ENCODE assay signal across 1 cellular context in genomic region chr12:57451233-57451778, GRCh38.
TF ChIP-seq lines count a peak whose summit lies in the region.

No MANE protein-coding gene starts in this region.

TF ChIP-seq in HepG2, 621 proteins besides CTCF, POLR2A, EP300 and RAD21 (continued from another document and continues in another):
- TF ChIP-seq STAT6 (CRISPR knock-in tag; IDR thresholded peaks at IDR 0.05; ENCODE audit: borderline replicate concordance) (peak; percentile 78), NFKB2 (CRISPR knock-in tag; IDR thresholded peaks at IDR 0.05; ENCODE audit: borderline replicate concordance) (no peak), ZNF501 (CRISPR knock-in tag; IDR thresholded peaks at IDR 0.05) (peak; percentile 85), MZF1 (CRISPR knock-in tag; IDR thresholded peaks at IDR 0.05; ENCODE audit: borderline replicate concordance) (no peak), ZNF569 (CRISPR knock-in tag; IDR thresholded peaks at IDR 0.05; ENCODE audit: borderline replicate concordance) (0 out of 2 replicates have a peak, but pooled peaks have one; percentile 35), RXRA (CRISPR knock-in tag; IDR thresholded peaks at IDR 0.05) (peak; percentile 98), ZNF354B (CRISPR knock-in tag; IDR thresholded peaks at IDR 0.05) (no peak), ZBTB3 (CRISPR knock-in tag; IDR thresholded peaks at IDR 0.05; ENCODE audit: borderline replicate concordance, low read depth) (peak; percentile 87; the same call in 1 of the 2 replicates), ZFP36L2 (CRISPR knock-in tag; IDR thresholded peaks at IDR 0.05) (no peak), SMC3 (IDR thresholded peaks at IDR 0.05; ENCODE audit: low read length) (peak; percentile 14; the same call in 1 of the 2 replicates), HNF4G (IDR thresholded peaks at IDR 0.05; ENCODE audit: borderline replicate concordance, low read depth, low read length) (peak; percentile 98), HNF4G (CRISPR knock-in tag; IDR thresholded peaks at IDR 0.05; ENCODE audit: borderline replicate concordance, low read depth) (peak; percentile 99), CHD4 (IDR thresholded peaks at IDR 0.05; ENCODE audit: borderline replicate concordance, low read length) (no peak), HNF4A (CRISPR knock-in tag; IDR thresholded peaks at IDR 0.05) (peak; percentile 98), ZSCAN25 (CRISPR knock-in tag; IDR thresholded peaks at IDR 0.05) (peak; percentile 79; the same call in 1 of the 2 replicates), SRSF9 (IDR thresholded peaks at IDR 0.05; ENCODE audit: borderline replicate concordance, insufficient read depth, low read depth, low read length, poor library complexity, severe bottlenecking) (no peak), YEATS4 (CRISPR knock-in tag; IDR thresholded peaks at IDR 0.05; ENCODE audit: borderline replicate concordance) (peak; percentile 73; the same call in 1 of the 2 replicates), IRF9 (CRISPR knock-in tag; IDR thresholded peaks at IDR 0.05; ENCODE audit: borderline replicate concordance) (peak; percentile 43; the same call in 1 of the 2 replicates), SKI (IDR thresholded peaks at IDR 0.05; ENCODE audit: partially characterized antibody) (peak; percentile 100), ATF1 (CRISPR knock-in tag; IDR thresholded peaks at IDR 0.05) (peak; percentile 74), ZMAT3 (CRISPR knock-in tag; conservative IDR thresholded peaks at IDR 0.05) (peak; percentile 80; the same call in 1 of the 2 replicates), ZNF570 (CRISPR knock-in tag; IDR thresholded peaks at IDR 0.05; ENCODE audit: borderline replicate concordance) (no peak), SMAD9 (CRISPR knock-in tag; IDR thresholded peaks at IDR 0.05) (no peak), ZNF317 (CRISPR knock-in tag; IDR thresholded peaks at IDR 0.05) (0 out of 2 replicates have a peak, but pooled peaks have one; percentile 23), TRIM24 (CRISPR knock-in tag; IDR thresholded peaks at IDR 0.05) (0 out of 2 replicates have a peak, but pooled peaks have one; percentile 77), TBL1XR1 (IDR thresholded peaks at IDR 0.05; ENCODE audit: borderline replicate concordance, low read length, partially characterized antibody) (peak; percentile 99)
- TF ChIP-seq, protein P1, sequence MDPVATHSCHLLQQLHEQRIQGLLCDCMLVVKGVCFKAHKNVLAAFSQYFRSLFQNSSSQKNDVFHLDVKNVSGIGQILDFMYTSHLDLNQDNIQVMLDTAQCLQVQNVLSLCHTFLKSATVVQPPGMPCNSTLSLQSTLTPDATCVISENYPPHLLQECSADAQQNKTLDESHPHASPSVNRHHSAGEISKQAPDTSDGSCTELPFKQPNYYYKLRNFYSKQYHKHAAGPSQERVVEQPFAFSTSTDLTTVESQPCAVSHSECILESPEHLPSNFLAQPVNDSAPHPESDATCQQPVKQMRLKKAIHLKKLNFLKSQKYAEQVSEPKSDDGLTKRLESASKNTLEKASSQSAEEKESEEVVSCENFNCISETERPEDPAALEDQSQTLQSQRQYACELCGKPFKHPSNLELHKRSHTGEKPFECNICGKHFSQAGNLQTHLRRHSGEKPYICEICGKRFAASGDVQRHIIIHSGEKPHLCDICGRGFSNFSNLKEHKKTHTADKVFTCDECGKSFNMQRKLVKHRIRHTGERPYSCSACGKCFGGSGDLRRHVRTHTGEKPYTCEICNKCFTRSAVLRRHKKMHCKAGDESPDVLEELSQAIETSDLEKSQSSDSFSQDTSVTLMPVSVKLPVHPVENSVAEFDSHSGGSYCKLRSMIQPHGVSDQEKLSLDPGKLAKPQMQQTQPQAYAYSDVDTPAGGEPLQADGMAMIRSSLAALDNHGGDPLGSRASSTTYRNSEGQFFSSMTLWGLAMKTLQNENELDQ (CRISPR knock-in tag; IDR thresholded peaks at IDR 0.05; ENCODE audit: borderline replicate concordance), result 0 out of 2 replicates have a peak, but pooled peaks have one; percentile 26
- TF ChIP-seq, protein P2, sequence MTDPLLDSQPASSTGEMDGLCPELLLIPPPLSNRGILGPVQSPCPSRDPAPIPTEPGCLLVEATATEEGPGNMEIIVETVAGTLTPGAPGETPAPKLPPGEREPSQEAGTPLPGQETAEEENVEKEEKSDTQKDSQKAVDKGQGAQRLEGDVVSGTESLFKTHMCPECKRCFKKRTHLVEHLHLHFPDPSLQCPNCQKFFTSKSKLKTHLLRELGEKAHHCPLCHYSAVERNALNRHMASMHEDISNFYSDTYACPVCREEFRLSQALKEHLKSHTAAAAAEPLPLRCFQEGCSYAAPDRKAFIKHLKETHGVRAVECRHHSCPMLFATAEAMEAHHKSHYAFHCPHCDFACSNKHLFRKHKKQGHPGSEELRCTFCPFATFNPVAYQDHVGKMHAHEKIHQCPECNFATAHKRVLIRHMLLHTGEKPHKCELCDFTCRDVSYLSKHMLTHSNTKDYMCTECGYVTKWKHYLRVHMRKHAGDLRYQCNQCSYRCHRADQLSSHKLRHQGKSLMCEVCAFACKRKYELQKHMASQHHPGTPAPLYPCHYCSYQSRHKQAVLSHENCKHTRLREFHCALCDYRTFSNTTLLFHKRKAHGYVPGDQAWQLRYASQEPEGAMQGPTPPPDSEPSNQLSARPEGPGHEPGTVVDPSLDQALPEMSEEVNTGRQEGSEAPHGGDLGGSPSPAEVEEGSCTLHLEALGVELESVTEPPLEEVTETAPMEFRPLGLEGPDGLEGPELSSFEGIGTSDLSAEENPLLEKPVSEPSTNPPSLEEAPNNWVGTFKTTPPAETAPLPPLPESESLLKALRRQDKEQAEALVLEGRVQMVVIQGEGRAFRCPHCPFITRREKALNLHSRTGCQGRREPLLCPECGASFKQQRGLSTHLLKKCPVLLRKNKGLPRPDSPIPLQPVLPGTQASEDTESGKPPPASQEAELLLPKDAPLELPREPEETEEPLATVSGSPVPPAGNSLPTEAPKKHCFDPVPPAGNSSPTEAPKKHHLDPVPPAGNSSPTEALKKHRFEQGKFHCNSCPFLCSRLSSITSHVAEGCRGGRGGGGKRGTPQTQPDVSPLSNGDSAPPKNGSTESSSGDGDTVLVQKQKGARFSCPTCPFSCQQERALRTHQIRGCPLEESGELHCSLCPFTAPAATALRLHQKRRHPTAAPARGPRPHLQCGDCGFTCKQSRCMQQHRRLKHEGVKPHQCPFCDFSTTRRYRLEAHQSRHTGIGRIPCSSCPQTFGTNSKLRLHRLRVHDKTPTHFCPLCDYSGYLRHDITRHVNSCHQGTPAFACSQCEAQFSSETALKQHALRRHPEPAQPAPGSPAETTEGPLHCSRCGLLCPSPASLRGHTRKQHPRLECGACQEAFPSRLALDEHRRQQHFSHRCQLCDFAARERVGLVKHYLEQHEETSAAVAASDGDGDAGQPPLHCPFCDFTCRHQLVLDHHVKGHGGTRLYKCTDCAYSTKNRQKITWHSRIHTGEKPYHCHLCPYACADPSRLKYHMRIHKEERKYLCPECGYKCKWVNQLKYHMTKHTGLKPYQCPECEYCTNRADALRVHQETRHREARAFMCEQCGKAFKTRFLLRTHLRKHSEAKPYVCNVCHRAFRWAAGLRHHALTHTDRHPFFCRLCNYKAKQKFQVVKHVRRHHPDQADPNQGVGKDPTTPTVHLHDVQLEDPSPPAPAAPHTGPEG (CRISPR knock-in tag; IDR thresholded peaks at IDR 0.05), result peak; percentile 56; the same call in 1 of the 2 replicates
- TF ChIP-seq, protein P3, sequence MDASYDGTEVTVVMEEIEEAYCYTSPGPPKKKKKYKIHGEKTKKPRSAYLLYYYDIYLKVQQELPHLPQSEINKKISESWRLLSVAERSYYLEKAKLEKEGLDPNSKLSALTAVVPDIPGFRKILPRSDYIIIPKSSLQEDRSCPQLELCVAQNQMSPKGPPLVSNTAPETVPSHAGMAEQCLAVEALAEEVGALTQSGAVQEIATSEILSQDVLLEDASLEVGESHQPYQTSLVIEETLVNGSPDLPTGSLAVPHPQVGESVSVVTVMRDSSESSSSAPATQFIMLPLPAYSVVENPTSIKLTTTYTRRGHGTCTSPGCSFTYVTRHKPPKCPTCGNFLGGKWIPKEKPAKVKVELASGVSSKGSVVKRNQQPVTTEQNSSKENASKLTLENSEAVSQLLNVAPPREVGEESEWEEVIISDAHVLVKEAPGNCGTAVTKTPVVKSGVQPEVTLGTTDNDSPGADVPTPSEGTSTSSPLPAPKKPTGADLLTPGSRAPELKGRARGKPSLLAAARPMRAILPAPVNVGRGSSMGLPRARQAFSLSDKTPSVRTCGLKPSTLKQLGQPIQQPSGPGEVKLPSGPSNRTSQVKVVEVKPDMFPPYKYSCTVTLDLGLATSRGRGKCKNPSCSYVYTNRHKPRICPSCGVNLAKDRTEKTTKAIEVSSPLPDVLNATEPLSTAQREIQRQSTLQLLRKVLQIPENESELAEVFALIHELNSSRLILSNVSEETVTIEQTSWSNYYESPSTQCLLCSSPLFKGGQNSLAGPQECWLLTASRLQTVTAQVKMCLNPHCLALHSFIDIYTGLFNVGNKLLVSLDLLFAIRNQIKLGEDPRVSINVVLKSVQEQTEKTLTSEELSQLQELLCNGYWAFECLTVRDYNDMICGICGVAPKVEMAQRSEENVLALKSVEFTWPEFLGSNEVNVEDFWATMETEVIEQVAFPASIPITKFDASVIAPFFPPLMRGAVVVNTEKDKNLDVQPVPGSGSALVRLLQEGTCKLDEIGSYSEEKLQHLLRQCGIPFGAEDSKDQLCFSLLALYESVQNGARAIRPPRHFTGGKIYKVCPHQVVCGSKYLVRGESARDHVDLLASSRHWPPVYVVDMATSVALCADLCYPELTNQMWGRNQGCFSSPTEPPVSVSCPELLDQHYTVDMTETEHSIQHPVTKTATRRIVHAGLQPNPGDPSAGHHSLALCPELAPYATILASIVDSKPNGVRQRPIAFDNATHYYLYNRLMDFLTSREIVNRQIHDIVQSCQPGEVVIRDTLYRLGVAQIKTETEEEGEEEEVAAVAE (CRISPR knock-in tag; IDR thresholded peaks at IDR 0.05; ENCODE audit: borderline replicate concordance), result peak; percentile 89; the same call in 1 of the 2 replicates
- TF ChIP-seq, protein P4, sequence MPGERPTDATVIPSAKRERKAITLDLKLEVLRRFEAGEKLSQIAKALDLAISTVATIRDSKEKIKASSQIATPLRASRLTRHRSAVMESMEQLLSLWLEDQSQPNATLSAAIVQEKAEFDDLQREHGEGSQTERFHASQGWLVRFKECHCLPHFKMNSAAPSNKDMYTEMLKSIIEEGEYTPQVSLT (CRISPR knock-in tag; IDR thresholded peaks at IDR 0.05; ENCODE audit: borderline replicate concordance, low read depth), result 0 out of 2 replicates have a peak, but pooled peaks have one; percentile 44
- TF ChIP-seq, protein P5, sequence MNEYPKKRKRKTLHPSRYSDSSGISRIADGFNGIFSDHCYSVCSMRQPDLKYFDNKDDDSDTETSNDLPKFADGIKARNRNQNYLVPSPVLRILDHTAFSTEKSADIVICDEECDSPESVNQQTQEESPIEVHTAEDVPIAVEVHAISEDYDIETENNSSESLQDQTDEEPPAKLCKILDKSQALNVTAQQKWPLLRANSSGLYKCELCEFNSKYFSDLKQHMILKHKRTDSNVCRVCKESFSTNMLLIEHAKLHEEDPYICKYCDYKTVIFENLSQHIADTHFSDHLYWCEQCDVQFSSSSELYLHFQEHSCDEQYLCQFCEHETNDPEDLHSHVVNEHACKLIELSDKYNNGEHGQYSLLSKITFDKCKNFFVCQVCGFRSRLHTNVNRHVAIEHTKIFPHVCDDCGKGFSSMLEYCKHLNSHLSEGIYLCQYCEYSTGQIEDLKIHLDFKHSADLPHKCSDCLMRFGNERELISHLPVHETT (CRISPR knock-in tag; conservative IDR thresholded peaks at IDR 0.05), result peak; percentile 71; the same call in 1 of the 2 replicates
- TF ChIP-seq, protein P6, sequence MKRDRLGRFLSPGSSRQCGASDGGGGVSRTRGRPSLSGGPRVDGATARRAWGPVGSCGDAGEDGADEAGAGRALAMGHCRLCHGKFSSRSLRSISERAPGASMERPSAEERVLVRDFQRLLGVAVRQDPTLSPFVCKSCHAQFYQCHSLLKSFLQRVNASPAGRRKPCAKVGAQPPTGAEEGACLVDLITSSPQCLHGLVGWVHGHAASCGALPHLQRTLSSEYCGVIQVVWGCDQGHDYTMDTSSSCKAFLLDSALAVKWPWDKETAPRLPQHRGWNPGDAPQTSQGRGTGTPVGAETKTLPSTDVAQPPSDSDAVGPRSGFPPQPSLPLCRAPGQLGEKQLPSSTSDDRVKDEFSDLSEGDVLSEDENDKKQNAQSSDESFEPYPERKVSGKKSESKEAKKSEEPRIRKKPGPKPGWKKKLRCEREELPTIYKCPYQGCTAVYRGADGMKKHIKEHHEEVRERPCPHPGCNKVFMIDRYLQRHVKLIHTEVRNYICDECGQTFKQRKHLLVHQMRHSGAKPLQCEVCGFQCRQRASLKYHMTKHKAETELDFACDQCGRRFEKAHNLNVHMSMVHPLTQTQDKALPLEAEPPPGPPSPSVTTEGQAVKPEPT (CRISPR knock-in tag; IDR thresholded peaks at IDR 0.05; ENCODE audit: low read depth), result no peak
- TF ChIP-seq, protein P7, sequence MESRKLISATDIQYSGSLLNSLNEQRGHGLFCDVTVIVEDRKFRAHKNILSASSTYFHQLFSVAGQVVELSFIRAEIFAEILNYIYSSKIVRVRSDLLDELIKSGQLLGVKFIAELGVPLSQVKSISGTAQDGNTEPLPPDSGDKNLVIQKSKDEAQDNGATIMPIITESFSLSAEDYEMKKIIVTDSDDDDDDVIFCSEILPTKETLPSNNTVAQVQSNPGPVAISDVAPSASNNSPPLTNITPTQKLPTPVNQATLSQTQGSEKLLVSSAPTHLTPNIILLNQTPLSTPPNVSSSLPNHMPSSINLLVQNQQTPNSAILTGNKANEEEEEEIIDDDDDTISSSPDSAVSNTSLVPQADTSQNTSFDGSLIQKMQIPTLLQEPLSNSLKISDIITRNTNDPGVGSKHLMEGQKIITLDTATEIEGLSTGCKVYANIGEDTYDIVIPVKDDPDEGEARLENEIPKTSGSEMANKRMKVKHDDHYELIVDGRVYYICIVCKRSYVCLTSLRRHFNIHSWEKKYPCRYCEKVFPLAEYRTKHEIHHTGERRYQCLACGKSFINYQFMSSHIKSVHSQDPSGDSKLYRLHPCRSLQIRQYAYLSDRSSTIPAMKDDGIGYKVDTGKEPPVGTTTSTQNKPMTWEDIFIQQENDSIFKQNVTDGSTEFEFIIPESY (CRISPR knock-in tag; IDR thresholded peaks at IDR 0.05), result peak; percentile 78
